8 cellular contexts compared by ENCODE assay signal in the genomic region with DNA sequence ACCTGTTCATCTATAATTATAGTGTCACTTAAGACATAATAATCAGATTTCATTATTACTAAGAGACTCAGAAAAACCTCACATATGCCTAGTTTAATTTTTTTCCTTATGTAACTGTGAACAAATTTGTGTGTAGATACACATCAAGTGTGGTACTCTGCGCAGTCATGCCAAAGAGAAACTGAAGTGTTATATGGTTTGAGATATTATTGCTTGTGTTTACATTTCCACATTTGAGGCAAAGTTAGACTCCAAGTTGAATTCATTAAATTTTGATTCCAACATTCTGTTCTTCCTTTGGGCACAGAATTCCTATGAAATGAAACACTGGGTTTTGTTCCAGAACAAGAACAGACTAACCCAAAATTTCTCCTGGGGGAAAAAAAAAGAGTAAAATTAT. TPM values are rescaled to one million over a fixed set of nuclear protein-coding genes. Genes with fewer than 3 reads are reported as not detected.
DNase-seq lines count a peak whose midpoint lies in the region; ATAC-seq lines count a peak whose summit lies in the region.

No MANE protein-coding gene starts in this region.

- peak overlapping the region; percentile 90 for H3K4me3 Mint-ChIP-seq in activated CD8-positive, alpha-beta T cell treated with anti-CD3 and anti-CD28 coated beads, Interleukin-2, amount 10 ng/mL, durations not matched to agents 7 days and 5 days
- H3K4me3 Mint-ChIP-seq in immature natural killer cell = peak overlapping the region; percentile 92 to 99 (median 98)
- peak overlapping the region; percentile 84 to 92 for H3K4me3 Mint-ChIP-seq in stimulated activated naive CD8-positive, alpha-beta T cell treated with anti-CD3 and anti-CD28 coated beads, Interleukin-15, amount 100 ng/mL, for 72 hours

- H3K9me3 Mint-ChIP-seq in activated CD8-positive, alpha-beta T cell treated with anti-CD3 and anti-CD28 coated beads, Interleukin-2, amount 10 ng/mL, durations not matched to agents 7 days and 5 days (ENCODE audit: insufficient read depth) = no peaks in the 10 kb centered on the region
- no peaks in the 10 kb centered on the region for H3K9me3 Mint-ChIP-seq in immature natural killer cell
- no peaks in the 10 kb centered on the region for H3K9me3 Mint-ChIP-seq in stimulated activated naive CD8-positive, alpha-beta T cell treated with anti-CD3 and anti-CD28 coated beads, Interleukin-15, amount 100 ng/mL, for 72 hours

- DNase-seq in DMS 273 (lab: John Stamatoyannopoulos, UW; ENCODE audit: unreplicated experiment) = peak; percentile 18
- DNase-seq in DMS 273 treated with DMSO at 0.1 percent for 48 hours (lab: John Stamatoyannopoulos, UW) = no peak
- no peak for DNase-seq in activated CD8-positive, alpha-beta T cell treated with anti-CD3 and anti-CD28 coated beads, Interleukin-2, amount 10 ng/mL, durations not matched to agents 7 days and 5 days
- DNase-seq in immature natural killer cell = no peak
- no peak for DNase-seq in stimulated activated naive CD8-positive, alpha-beta T cell treated with anti-CD3 and anti-CD28 coated beads, Interleukin-15, amount 100 ng/mL, for 72 hours
- no peak for DNase-seq in head of caudate nucleus
- no peak for DNase-seq in NCI-H526 treated with DMSO at 0.1 percent for 48 hours (lab: John Stamatoyannopoulos, UW)

- POLR2A ChIA-PET in activated CD8-positive, alpha-beta T cell treated with anti-CD3 and anti-CD28 coated beads, Interleukin-2, amount 10 ng/mL, durations not matched to agents 7 days and 5 days (lab: Charles Lee) = interaction anchor here (0.6 to 7.0 kb wide), 7 partner anchors 10 to 198 kb away, joined by 3 to 211 read pairs (median 11); no protein-coding TSS in a partner anchor

- intact Hi-C loops in head of caudate nucleus (cut with DNase I) = no loop called here

- peaks cover 47% of the 10 kb centered on the region for H3K4me1 Mint-ChIP-seq in activated CD8-positive, alpha-beta T cell treated with anti-CD3 and anti-CD28 coated beads, Interleukin-2, amount 10 ng/mL, durations not matched to agents 7 days and 5 days (ENCODE audit: low read depth)
- peaks cover 67 to 82% of the 10 kb centered on the region in 2 donors for H3K4me1 Mint-ChIP-seq in immature natural killer cell
- peaks cover 36% of the 10 kb centered on the region for H3K4me1 Mint-ChIP-seq in stimulated activated naive CD8-positive, alpha-beta T cell treated with anti-CD3 and anti-CD28 coated beads, Interleukin-15, amount 100 ng/mL, for 72 hours

- H3K27ac Mint-ChIP-seq in activated CD8-positive, alpha-beta T cell treated with anti-CD3 and anti-CD28 coated beads, Interleukin-2, amount 10 ng/mL, durations not matched to agents 7 days and 5 days = peak overlapping the region; percentile 87
- peak overlapping the region; percentile 86 to 98 (median 95) for H3K27ac Mint-ChIP-seq in immature natural killer cell
- H3K27ac Mint-ChIP-seq in stimulated activated naive CD8-positive, alpha-beta T cell treated with anti-CD3 and anti-CD28 coated beads, Interleukin-15, amount 100 ng/mL, for 72 hours = peak overlapping the region; percentile 92 to 98

- CTCF ChIA-PET in activated CD8-positive, alpha-beta T cell treated with anti-CD3 and anti-CD28 coated beads, Interleukin-2, amount 10 ng/mL, durations not matched to agents 7 days and 5 days (lab: Charles Lee) = interaction anchor here (1.6 kb wide), 1 partner anchor 9 kb away, joined by 3 read pairs; no protein-coding TSS in a partner anchor

- no peaks in the 10 kb centered on the region for H3K27me3 Mint-ChIP-seq in activated CD8-positive, alpha-beta T cell treated with anti-CD3 and anti-CD28 coated beads, Interleukin-2, amount 10 ng/mL, durations not matched to agents 7 days and 5 days (ENCODE audit: low read depth)
- peaks cover 9 to 31% (median 23%) of the 10 kb centered on the region in 3 donors for H3K27me3 Mint-ChIP-seq in immature natural killer cell (ENCODE audit: low read depth in 3 of 3)
- H3K27me3 Mint-ChIP-seq in stimulated activated naive CD8-positive, alpha-beta T cell treated with anti-CD3 and anti-CD28 coated beads, Interleukin-15, amount 100 ng/mL, for 72 hours = no peaks in the 10 kb centered on the region

- peaks cover 76% of the 10 kb centered on the region for H3K36me3 Mint-ChIP-seq in activated CD8-positive, alpha-beta T cell treated with anti-CD3 and anti-CD28 coated beads, Interleukin-2, amount 10 ng/mL, durations not matched to agents 7 days and 5 days (ENCODE audit: low read depth)
- H3K36me3 Mint-ChIP-seq in immature natural killer cell = peaks cover 0 to 4% (median 0%) of the 10 kb centered on the region in 3 donors

- no peak for ATAC-seq in activated CD8-positive, alpha-beta T cell treated with anti-CD3 and anti-CD28 coated beads, Interleukin-2, amount 10 ng/mL, durations not matched to agents 7 days and 5 days
- ATAC-seq in stimulated activated naive CD8-positive, alpha-beta T cell treated with anti-CD3 and anti-CD28 coated beads, Interleukin-15, amount 100 ng/mL, for 72 hours = no peak
- no peak for ATAC-seq in HG02571 (IDR thresholded peaks at IDR 0.05; ENCODE audit: unreplicated experiment)

RNA-seq across cellular contexts. Expression of a gene that starts 2.2 kb away (rescaled TPM):
- 100 to 1,000 TPM; 469 to 504 TPM for total RNA-seq in activated CD8-positive, alpha-beta T cell treated with anti-CD3 and anti-CD28 coated beads, Interleukin-2, amount 10 ng/mL, durations not matched to agents 7 days and 5 days
- polyA plus RNA-seq in immature natural killer cell = 100 to 1,000 TPM; 270 to 399 (median 286) TPM
